Comparison of ENCODE assay signal across 14 cellular contexts in genomic region chr20:62030357-62030756, GRCh38. TPM values are rescaled to one million over a fixed set of nuclear protein-coding genes. Genes with fewer than 3 reads are reported as not detected.
DNase-seq lines count a peak whose midpoint lies in the region; ATAC-seq and TF ChIP-seq lines count a peak whose summit lies in the region.
"Had no signal": no experiment of that assay in that cellular context is flagged by ENCODE, and none has a peak within 500 bp of the region (broad histone marks: within the 10 kb centered on the region; RNA-seq: fewer than 3 reads in every experiment).

No MANE protein-coding gene starts in this region.

- POLR2A ChIA-PET in CD4-positive, alpha-beta memory T cell (lab: Charles Lee; ENCODE audit: partially characterized antibody), result interaction anchor here (1.0 to 4.3 kb wide), 4 partner anchors 36 to 113 kb away, joined by 3 to 22 read pairs (median 4); partner anchors contain the start of genes PSMA7, SS18L1 and TAF4

- H3K4me2 ChIP-seq in KMS-11, result peak overlapping the region; percentile 22; the same call in 1 of the 2 replicates

- H3K27me3 Mint-ChIP-seq in CD4-positive, alpha-beta memory T cell, result no peaks in the 10 kb centered on the region
- no peaks in the 10 kb centered on the region for H3K27me3 Mint-ChIP-seq in activated T-helper 17 cell treated with anti-CD3 and anti-CD28 coated beads, Interleukin-2, amount 50 U/mL, for 72 hours
- no peaks in the 10 kb centered on the region for H3K27me3 Mint-ChIP-seq in mesothelial cell of epicardium (ENCODE audit: low read depth)

- CTCF ChIA-PET in CD4-positive, alpha-beta memory T cell (lab: Charles Lee; ENCODE audit: partially characterized antibody), result interaction anchor here (1.0 kb wide), 1 partner anchor 20 kb away, joined by 3 read pairs; no protein-coding TSS in a partner anchor

- H3K27me3 ChIP-seq in CD4-positive, alpha-beta memory T cell (ENCODE audit: insufficient read depth, low read length), result no peaks in the 10 kb centered on the region
- no peaks in the 10 kb centered on the region for H3K27me3 ChIP-seq in KMS-11 (ENCODE audit: insufficient read depth, low read depth)
- H3K27me3 ChIP-seq: gastrocnemius medialis had no signal

- H3K4me1 Mint-ChIP-seq in CD4-positive, alpha-beta memory T cell, result peaks cover 47 to 78% (median 51%) of the 10 kb centered on the region in 4 donors
- H3K4me1 Mint-ChIP-seq in activated T-helper 17 cell treated with anti-CD3 and anti-CD28 coated beads, Interleukin-2, amount 50 U/mL, for 72 hours, result peaks cover 40% of the 10 kb centered on the region
- peaks cover 26% of the 10 kb centered on the region for H3K4me1 Mint-ChIP-seq in mesothelial cell of epicardium

- H3K79me2 ChIP-seq in KMS-11 (ENCODE audit: insufficient read depth, low read depth), result peaks cover 98% of the 10 kb centered on the region

- H4K20me1 ChIP-seq in KMS-11 (ENCODE audit: insufficient read depth), result peaks cover 10% of the 10 kb centered on the region; the same call in 1 of the 2 replicates

- TF ChIP-seq CTCF in KMS-11 (conservative IDR thresholded peaks at IDR 0.05; ENCODE audit: low read depth, low read length), result no peak
- no peak for TF ChIP-seq CTCF in mesothelial cell of epicardium (IDR thresholded peaks at IDR 0.05; ENCODE audit: unreplicated experiment)

- H2AFZ ChIP-seq in KMS-11 (ENCODE audit: low read depth), result no peak overlapping the region

- H3K27ac ChIP-seq in CD4-positive, alpha-beta memory T cell (ENCODE audit: low read depth, low read length), result peak overlapping the region; percentile 3
- peak overlapping the region; percentile 45; the same call in 1 of the 2 replicates for H3K27ac ChIP-seq in KMS-11
- H3K27ac ChIP-seq: gastrocnemius medialis had no signal

- peak overlapping the region in 6 of 8 donors; percentile 17 to 76 (median 42) for H3K4me3 Mint-ChIP-seq in CD4-positive, alpha-beta memory T cell
- H3K4me3 Mint-ChIP-seq in activated T-helper 17 cell treated with anti-CD3 and anti-CD28 coated beads, Interleukin-2, amount 50 U/mL, for 72 hours, result peak overlapping the region; percentile 61
- no peak overlapping the region for H3K4me3 Mint-ChIP-seq in mesothelial cell of epicardium

- intact Hi-C loops in CD4-positive, alpha-beta memory T cell (cut with micrococcal nuclease), result no loop called here

- no peaks in the 10 kb centered on the region for H3K9me3 ChIP-seq in CD4-positive, alpha-beta memory T cell (ENCODE audit: control insufficient read depth in 1 of 2, low read length in 2 of 2)
- H3K9me3 ChIP-seq: gastrocnemius medialis had no signal

- no peak for ATAC-seq in activated T-helper 17 cell treated with anti-CD3 and anti-CD28 coated beads, Interleukin-2, amount 50 U/mL, for 72 hours (replicated peaks)
- ATAC-seq in HG03571 (IDR thresholded peaks at IDR 0.05; ENCODE audit: unreplicated experiment) (no peak), GM21526 (IDR thresholded peaks at IDR 0.05; ENCODE audit: low FRiP score, unreplicated experiment) (no peak), HG02973 (IDR thresholded peaks at IDR 0.05; ENCODE audit: unreplicated experiment) (no peak)
- ATAC-seq: sciatic nerve had no signal

- no peaks in the 10 kb centered on the region for H3K36me3 ChIP-seq in CD4-positive, alpha-beta memory T cell (ENCODE audit: insufficient read depth, low read length)
- no peaks in the 10 kb centered on the region for H3K36me3 ChIP-seq in KMS-11 (ENCODE audit: insufficient read depth)
- H3K36me3 ChIP-seq: gastrocnemius medialis had no signal

- H3K27ac Mint-ChIP-seq in CD4-positive, alpha-beta memory T cell, result peak overlapping the region; percentile 78 to 95 (median 87)
- H3K27ac Mint-ChIP-seq in activated T-helper 17 cell treated with anti-CD3 and anti-CD28 coated beads, Interleukin-2, amount 50 U/mL, for 72 hours, result peak overlapping the region; percentile 82
- peak overlapping the region; percentile 73 for H3K27ac Mint-ChIP-seq in mesothelial cell of epicardium

- no peaks in the 10 kb centered on the region for H3K9me3 Mint-ChIP-seq in CD4-positive, alpha-beta memory T cell
- H3K9me3 Mint-ChIP-seq in activated T-helper 17 cell treated with anti-CD3 and anti-CD28 coated beads, Interleukin-2, amount 50 U/mL, for 72 hours, result no peaks in the 10 kb centered on the region
- H3K9me3 Mint-ChIP-seq in mesothelial cell of epicardium, result peaks cover 4% of the 10 kb centered on the region

- no peak overlapping the region for H3K4me3 ChIP-seq in CD4-positive, alpha-beta memory T cell (ENCODE audit: low read length in 2 of 2)
- H3K4me3 ChIP-seq in KMS-11 (IDR thresholded peaks at IDR 0.05; ENCODE audit: insufficient read depth, low read depth, low read length), result no peak overlapping the region
- H3K4me3 ChIP-seq: gastrocnemius medialis had no signal

- H3K4me1 ChIP-seq in CD4-positive, alpha-beta memory T cell (ENCODE audit: insufficient read depth, low read length), result peaks cover 43% of the 10 kb centered on the region
- H3K4me1 ChIP-seq in KMS-11 (ENCODE audit: low read depth, poor library complexity, severe bottlenecking), result peaks cover 28% of the 10 kb centered on the region

- peaks cover 0 to 3% of the 10 kb centered on the region in 2 donors for H3K36me3 Mint-ChIP-seq in CD4-positive, alpha-beta memory T cell
- H3K36me3 Mint-ChIP-seq in activated T-helper 17 cell treated with anti-CD3 and anti-CD28 coated beads, Interleukin-2, amount 50 U/mL, for 72 hours (ENCODE audit: low read depth), result no peaks in the 10 kb centered on the region
- peaks cover 3% of the 10 kb centered on the region for H3K36me3 Mint-ChIP-seq in mesothelial cell of epicardium

- DNase-seq in CD4-positive, alpha-beta memory T cell, result no peak
- no peak for DNase-seq in mesothelial cell of epicardium (ENCODE audit: low spot score in 2 of 2, unreplicated experiment in 2 of 2)
- DNase-seq: AML-193, amygdala, H7, NCI-H1092, Right ventricle myocardium superior had no signal

- H3K9ac ChIP-seq in KMS-11, result no peak overlapping the region

RNA-seq across cellular contexts. Expression of gene TAF4, which starts 35.3 kb away (rescaled TPM):
- 10 to 100 TPM; 32.7 to 33.1 TPM for total RNA-seq in CD4-positive, alpha-beta memory T cell
- 1 to 10 TPM in 1 of 2 donors, under 1 TPM in 1; 0.54 to 2.3 TPM for polyA plus RNA-seq in CD4-positive, alpha-beta memory T cell
- 10 to 100 TPM; 13.4 to 14.5 TPM for total RNA-seq in activated T-helper 17 cell treated with anti-CD3 and anti-CD28 coated beads, Interleukin-2, amount 50 U/mL, for 72 hours
- total RNA-seq in mesothelial cell of epicardium, result 27.5 to 28.8 TPM (median 28.1 TPM) in 3 replicates
